ENCODE assay signal across 1 cellular context in the genomic region with DNA sequence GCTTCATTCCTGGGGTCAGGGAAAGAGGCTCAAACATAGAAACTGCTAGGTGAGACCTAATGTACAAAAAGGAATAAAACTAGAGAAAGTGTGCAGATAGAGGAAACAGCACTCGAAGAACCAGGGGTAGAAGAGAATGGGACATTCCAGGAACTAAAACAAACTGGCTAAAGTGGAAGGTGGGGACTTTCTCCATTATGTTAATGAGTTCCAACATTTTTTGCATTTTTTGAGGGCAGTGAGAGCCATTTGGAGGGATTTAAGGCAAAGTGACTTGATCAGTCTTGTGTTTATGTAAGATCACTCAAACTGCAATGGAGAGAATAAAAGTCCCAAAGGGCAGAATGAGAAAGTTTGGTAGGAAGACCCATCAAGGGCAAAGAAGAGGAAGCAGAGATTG.
TF ChIP-seq lines count a peak whose summit lies in the region.

No MANE protein-coding gene starts in this region.

TF ChIP-seq in IMR-90, 13 proteins besides CTCF, POLR2A, EP300 and RAD21:
- no peak for TF ChIP-seq SMC3 (IDR thresholded peaks at IDR 0.05; ENCODE audit: low read depth, low read length)
- no peak for TF ChIP-seq BHLHE40 (IDR thresholded peaks at IDR 0.05; ENCODE audit: low read depth, low read length)
- no peak for TF ChIP-seq MXI1 (IDR thresholded peaks at IDR 0.05; ENCODE audit: borderline replicate concordance, low read depth, low read length)
- TF ChIP-seq, protein P1, sequence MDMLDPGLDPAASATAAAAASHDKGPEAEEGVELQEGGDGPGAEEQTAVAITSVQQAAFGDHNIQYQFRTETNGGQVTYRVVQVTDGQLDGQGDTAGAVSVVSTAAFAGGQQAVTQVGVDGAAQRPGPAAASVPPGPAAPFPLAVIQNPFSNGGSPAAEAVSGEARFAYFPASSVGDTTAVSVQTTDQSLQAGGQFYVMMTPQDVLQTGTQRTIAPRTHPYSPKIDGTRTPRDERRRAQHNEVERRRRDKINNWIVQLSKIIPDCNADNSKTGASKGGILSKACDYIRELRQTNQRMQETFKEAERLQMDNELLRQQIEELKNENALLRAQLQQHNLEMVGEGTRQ (IDR thresholded peaks at IDR 0.05; ENCODE audit: low read depth, low read length), result no peak
- no peak for TF ChIP-seq MAZ (IDR thresholded peaks at IDR 0.05; ENCODE audit: borderline replicate concordance, low read depth, low read length)
- TF ChIP-seq FOS (IDR thresholded peaks at IDR 0.05; ENCODE audit: low read depth, low read length), result no peak
- TF ChIP-seq CHD1 (IDR thresholded peaks at IDR 0.05; ENCODE audit: low read depth, low read length), result no peak
- TF ChIP-seq RCOR1 (IDR thresholded peaks at IDR 0.05; ENCODE audit: insufficient replicate concordance, low read length), result no peak
- TF ChIP-seq, protein P2, sequence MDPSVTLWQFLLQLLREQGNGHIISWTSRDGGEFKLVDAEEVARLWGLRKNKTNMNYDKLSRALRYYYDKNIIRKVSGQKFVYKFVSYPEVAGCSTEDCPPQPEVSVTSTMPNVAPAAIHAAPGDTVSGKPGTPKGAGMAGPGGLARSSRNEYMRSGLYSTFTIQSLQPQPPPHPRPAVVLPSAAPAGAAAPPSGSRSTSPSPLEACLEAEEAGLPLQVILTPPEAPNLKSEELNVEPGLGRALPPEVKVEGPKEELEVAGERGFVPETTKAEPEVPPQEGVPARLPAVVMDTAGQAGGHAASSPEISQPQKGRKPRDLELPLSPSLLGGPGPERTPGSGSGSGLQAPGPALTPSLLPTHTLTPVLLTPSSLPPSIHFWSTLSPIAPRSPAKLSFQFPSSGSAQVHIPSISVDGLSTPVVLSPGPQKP (IDR thresholded peaks at IDR 0.05; ENCODE audit: borderline replicate concordance, low read depth, low read length), result no peak
- no peak for TF ChIP-seq NFE2L2 (IDR thresholded peaks at IDR 0.05; ENCODE audit: low read depth, low read length)
- no peak for TF ChIP-seq MAFK (IDR thresholded peaks at IDR 0.05; ENCODE audit: low read depth, low read length)
- TF ChIP-seq RFX5 (IDR thresholded peaks at IDR 0.05; ENCODE audit: low read depth, low read length), result no peak
- no peak for TF ChIP-seq CEBPB (IDR thresholded peaks at IDR 0.05; ENCODE audit: low read depth, low read length)
